9 cellular contexts compared by ENCODE assay signal in the genomic region with DNA sequence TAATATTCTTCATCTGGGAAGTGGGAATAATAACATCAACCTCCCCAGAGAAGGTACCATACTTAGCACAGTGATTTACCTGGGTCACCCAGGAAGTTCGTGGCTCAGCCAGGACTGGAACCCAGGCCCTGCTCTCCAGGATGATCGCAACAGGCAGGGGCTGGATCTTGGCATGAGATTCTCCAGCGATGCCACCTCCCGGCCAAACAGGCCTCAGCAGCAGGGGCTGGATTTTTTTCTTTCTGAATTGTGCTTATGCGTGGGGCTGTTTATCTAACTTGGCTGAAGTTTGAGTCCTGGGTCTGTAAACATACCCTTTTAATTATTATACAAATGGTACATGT.
DNase-seq lines count a peak whose midpoint lies in the region; ATAC-seq and TF ChIP-seq lines count a peak whose summit lies in the region.
"Had no signal": no experiment of that assay in that cellular context is flagged by ENCODE, and none has a peak within 500 bp of the region (broad histone marks: within the 10 kb centered on the region; RNA-seq: fewer than 3 reads in every experiment).

No MANE protein-coding gene starts in this region.

- no peak overlapping the region for H3K4me3 ChIP-seq in Jurkat, Clone E6-1 (ENCODE audit: low read length)
- H3K4me3 ChIP-seq in mucosa of descending colon (no peak overlapping the region), Caco-2 (ENCODE audit: low read depth, low read length) (no peak overlapping the region)

- BruUV-seq in MCF 10A (replicated peaks; lab: Mats Ljungman, UMichigan) (no TSS peak), Caco-2 (replicated peaks; lab: Mats Ljungman, UMichigan) (no TSS peak)

- intact Hi-C loops in MCF 10A (cut with micrococcal nuclease) (loop anchor here (1.0 to 5.0 kb wide), 2 partner anchors 82 to 101 kb away; no protein-coding TSS in a partner anchor), mucosa of descending colon (cut with DNase I, micrococcal nuclease) (loop anchor here in 1 of 2 donors (10.0 kb wide), 1 partner anchor 74 kb away; no protein-coding TSS in a partner anchor), Caco-2 (cut with micrococcal nuclease; ENCODE audit: unreplicated experiment) (no loop called here)

- H3K9me3 ChIP-seq in mucosa of descending colon = no peaks in the 10 kb centered on the region
- H3K9me3 ChIP-seq in Caco-2 = no peaks in the 10 kb centered on the region

- H3K4me1 ChIP-seq in mucosa of descending colon (ENCODE audit: low read depth) (peaks cover 43% of the 10 kb centered on the region), Caco-2 (peaks cover 37% of the 10 kb centered on the region)

- DNase-seq in AG09319 (ENCODE audit: extremely low read depth, low read depth) (peak; percentile 30), MCF 10A (ENCODE audit: unreplicated experiment) (peak; percentile 59), mucosa of descending colon (peak in 1 of 3 donors; percentile 63), Caco-2 (no peak), KBM-7 (no peak), EL (no peak), NCI-H1048 (lab: John Stamatoyannopoulos, UW) (no peak)
- peak; percentile 29 for DNase-seq in Jurkat, Clone E6-1 (ENCODE audit: low read depth, low spot score)
- DNase-seq: NCI-H187 treated with DMSO at 0.1 percent for 48 hours had no signal

- H3K27me3 ChIP-seq in Caco-2 (replicated peaks; ENCODE audit: control insufficient read depth, insufficient read depth, low read length) = no peaks in the 10 kb centered on the region

- H3K27ac Mint-ChIP-seq in MCF 10A (ENCODE audit: low read depth, unreplicated experiment) (no peak overlapping the region), Caco-2 (ENCODE audit: unreplicated experiment) (no peak overlapping the region)

- H3K36me3 ChIP-seq in mucosa of descending colon (ENCODE audit: low read depth) = no peaks in the 10 kb centered on the region
- no peaks in the 10 kb centered on the region for H3K36me3 ChIP-seq in Caco-2 (ENCODE audit: control insufficient read depth, insufficient read depth, low read length)

- POLR2A ChIA-PET in MCF 10A (lab: Yijun Ruan, JAX) (interaction anchor here (2.0 to 2.4 kb wide), 2 partner anchors 15 to 47 kb away, joined by 5 to 6 read pairs; no protein-coding TSS in a partner anchor), Caco-2 (lab: Charles Lee) (no interaction called here)

- ATAC-seq in mucosa of descending colon = peak; percentile 5

- CTCF ChIA-PET in MCF 10A (lab: Yijun Ruan, JAX) (interaction anchor here (0.7 to 1.1 kb wide), 4 partner anchors 15 to 113 kb away, joined by 3 to 4 read pairs (median 3); no protein-coding TSS in a partner anchor), Caco-2 (lab: Charles Lee) (interaction anchor here (0.5 kb wide), 1 partner anchor 207 kb away, joined by 3 read pairs; no protein-coding TSS in a partner anchor)

- H3K9me3 Mint-ChIP-seq in MCF 10A (ENCODE audit: unreplicated experiment) (peaks cover 5% of the 10 kb centered on the region), Caco-2 (ENCODE audit: unreplicated experiment) (no peaks in the 10 kb centered on the region)

- in situ Hi-C loops in KBM-7 (cut with MboI; ENCODE audit: low pct_unique_long_range_greater_than_20kb, low sequenced_read_pairs) = no loop called here

- no peak overlapping the region for H3K4me3 Mint-ChIP-seq in MCF 10A (ENCODE audit: unreplicated experiment)
- H3K4me3 Mint-ChIP-seq in Caco-2 (ENCODE audit: unreplicated experiment) = no peak overlapping the region

- TF ChIP-seq CTCF in AG09319 (IDR thresholded peaks at IDR 0.05; ENCODE audit: low read depth, low read length) (peak; percentile 86), MCF 10A (IDR thresholded peaks at IDR 0.05; ENCODE audit: unreplicated experiment) (peak; percentile 52), mucosa of descending colon (IDR thresholded peaks at IDR 0.05) (no peak), Caco-2 (IDR thresholded peaks at IDR 0.05; ENCODE audit: insufficient read depth in 1 of 2, low read depth in 1 of 2, low read length in 1 of 2, severe bottlenecking in 1 of 2, unreplicated experiment in 1 of 2) (peak in 1 of 2 experiments; percentile 33)

- no peaks in the 10 kb centered on the region for H3K27me3 Mint-ChIP-seq in MCF 10A (ENCODE audit: insufficient read depth, unreplicated experiment)
- H3K27me3 Mint-ChIP-seq in Caco-2 (ENCODE audit: insufficient read depth, unreplicated experiment) = no peaks in the 10 kb centered on the region

- H3K36me3 Mint-ChIP-seq in MCF 10A (ENCODE audit: insufficient read depth, unreplicated experiment) = no peaks in the 10 kb centered on the region
- H3K36me3 Mint-ChIP-seq in Caco-2 (ENCODE audit: insufficient read depth, unreplicated experiment) = no peaks in the 10 kb centered on the region

- H3K4me1 Mint-ChIP-seq in MCF 10A (ENCODE audit: insufficient read depth, unreplicated experiment) (peaks cover 44% of the 10 kb centered on the region), Caco-2 (ENCODE audit: low read depth, unreplicated experiment) (peaks cover 40% of the 10 kb centered on the region)

Comparison
In these comparisons a context has a peak if more than half of its experiments do, and no peak if none do; other contexts are left out.
1. DNase-seq: peak in AG09319 (single experiment), Jurkat, Clone E6-1 (single experiment) and MCF 10A (single experiment); none in Caco-2 (0 of 2), KBM-7 (single experiment), EL (single experiment) and NCI-H1048 (single experiment).